In genomic region chr1:93113127-93113526, GRCh38 we compare ENCODE assay signal across 23 cellular contexts.
"Had no signal": no experiment of that assay in that cellular context is flagged by ENCODE, and none has a peak within 500 bp of the region (broad histone marks: within the 10 kb centered on the region; RNA-seq: fewer than 3 reads in every experiment).

No MANE protein-coding gene starts in this region.

- H3K9me3 ChIP-seq: breast epithelium, colonic mucosa, gastroesophageal sphincter, mucosa of descending colon, thoracic aorta, vagina had no signal

- H3K4me3 ChIP-seq: breast epithelium, colonic mucosa, gastroesophageal sphincter, heart left ventricle, mucosa of descending colon, thoracic aorta, vagina had no signal

- H3K27ac ChIP-seq: breast epithelium, colonic mucosa, epithelial cell of prostate, gastroesophageal sphincter, heart left ventricle, thoracic aorta, vagina had no signal

- ATAC-seq: activated naive CD4-positive, alpha-beta T cell treated with anti-CD3 and anti-CD28 coated beads, Interleukin-2, amount 50 U/mL, for 72 hours; activated T-cell treated with anti-CD3 and anti-CD28 coated beads, Interleukin-2, amount 50 U/mL, for 72 hours; gastroesophageal sphincter; heart left ventricle; left ventricle myocardium superior; mucosa of descending colon had no signal

- H3K4me1 ChIP-seq: breast epithelium, colonic mucosa had no signal

- H3K4me3 Mint-ChIP-seq: activated T-cell treated with anti-CD3 and anti-CD28 coated beads, Interleukin-2, amount 50 U/mL, for 72 hours; central memory CD8-positive, alpha-beta T cell; naive B cell; neural crest cell; type B pancreatic cell had no signal

- H3K27me3 ChIP-seq: breast epithelium, colonic mucosa, gastroesophageal sphincter, heart left ventricle, vagina had no signal

- H3K36me3 ChIP-seq: breast epithelium, colonic mucosa, thoracic aorta had no signal

- H3K9me3 Mint-ChIP-seq: activated naive CD4-positive, alpha-beta T cell treated with anti-CD3 and anti-CD28 coated beads, Interleukin-2, amount 50 U/mL, for 72 hours; central memory CD8-positive, alpha-beta T cell; type B pancreatic cell had no signal

- H3K27me3 Mint-ChIP-seq: central memory CD8-positive, alpha-beta T cell; naive B cell; type B pancreatic cell had no signal

- FAIRE-seq: islet of Langerhans had no signal

- DNase-seq: activated CD4-positive, alpha-beta T cell treated with anti-CD3 and anti-CD28 coated beads, Interleukin-2, amount 50 U/mL, for 48 hours; activated CD8-positive, alpha-beta memory T cell treated with anti-CD3 and anti-CD28 coated beads, Interleukin-2, amount 50 U/mL, for 48 hours; activated gamma-delta T cell; activated T-cell treated with anti-CD3 and anti-CD28 coated beads, Interleukin-2, amount 50 U/mL, for 72 hours; colonic mucosa; heart left ventricle; left ventricle myocardium superior; mammary epithelial cell; mucosa of descending colon; naive B cell; retina; stimulated activated CD4-positive, alpha-beta T cell treated with anti-CD3 and anti-CD28 coated beads, Interleukin-2, amount 100 ng/mL, for 48 hours; stimulated activated naive CD4-positive, alpha-beta T cell treated with Interleukin-2 at 50 U/mL for 16 hours had no signal

- H3K27ac Mint-ChIP-seq: activated naive CD4-positive, alpha-beta T cell treated with anti-CD3 and anti-CD28 coated beads, Interleukin-2, amount 50 U/mL, for 72 hours; activated T-cell treated with anti-CD3 and anti-CD28 coated beads, Interleukin-2, amount 50 U/mL, for 72 hours; type B pancreatic cell had no signal
